Comparison of ENCODE assay signal across 8 cellular contexts in genomic region chr3:197736010-197736490, GRCh38. TPM values are rescaled to one million over a fixed set of nuclear protein-coding genes. Genes with fewer than 3 reads are reported as not detected.
A peak's percentile ranks its signal among the peaks of the same experiment; 100 is the strongest.
DNase-seq lines count a peak whose midpoint lies in the region; FAIRE-seq and TF ChIP-seq lines count a peak whose summit lies in the region.

No MANE protein-coding gene starts in this region.

- in situ Hi-C loops in mammary epithelial cell (cut with MboI; ENCODE audit: low sequenced_read_pairs in 2 of 2): no loop called here

- no peaks in the 10 kb centered on the region for H4K20me1 ChIP-seq in mammary epithelial cell (ENCODE audit: insufficient read depth, low read length)

- POLR2A ChIA-PET in BJ (lab: Charles Lee): no interaction called here

- H3K4me3 ChIP-seq in BJ (ENCODE audit: low read depth, low read length) (peak overlapping the region; percentile 91), H7 (ENCODE audit: insufficient read depth, low read depth, low read length) (peak overlapping the region; percentile 84), mammary epithelial cell (replicated peaks in 1 of 3; ENCODE audit: insufficient read depth in 1 of 3, low read depth in 2 of 3, low read length in 3 of 3) (peak overlapping the region; percentile 53 to 83 (median 81))

- BruUV-seq in mammary epithelial cell (replicated peaks; lab: Mats Ljungman, UMichigan): no TSS peak

- intact Hi-C loops in mammary epithelial cell (cut with micrococcal nuclease): loop anchor here (1.0 to 5.0 kb wide), 3 partner anchors 24 to 59 kb away; no protein-coding TSS in a partner anchor

- DNase-seq in BJ (ENCODE audit: low read depth) (no peak), H7 (peak; percentile 67), mammary epithelial cell (peak; percentile 36), kidney tubule cell (ENCODE audit: low spot score) (peak; percentile 60), KG1 (lab: John Stamatoyannopoulos, UW) (no peak), urothelium cell line (ENCODE audit: low spot score) (no peak)
- DNase-seq in T-helper 2 cell treated with Interferon-gamma antibody and Interleukin-4, amounts not matched to agents 5 μg/mL and 100 μg/mL, for 36 hours (ENCODE audit: low spot score): peak; percentile 52
- peak; percentile 25 to 46 for DNase-seq in stimulated activated CD4-positive, alpha-beta T cell treated with anti-CD3 and anti-CD28 coated beads, Interleukin-4, amount 100 ng/mL, for 4 hours

- H3K9ac ChIP-seq in mammary epithelial cell (ENCODE audit: insufficient read depth, low read length): peak overlapping the region; percentile 85

- H3K9me3 ChIP-seq in mammary epithelial cell (replicated peaks; ENCODE audit: insufficient read depth, low read length): no peaks in the 10 kb centered on the region

- peak overlapping the region; percentile 82 for H2AFZ ChIP-seq in mammary epithelial cell (ENCODE audit: low read depth, low read length)

- H3K4me3 Mint-ChIP-seq in T-helper 2 cell treated with Interferon-gamma antibody and Interleukin-4, amounts not matched to agents 5 μg/mL and 100 μg/mL, for 36 hours: peak overlapping the region; percentile 92

- peak overlapping the region; percentile 65 for H3K27ac ChIP-seq in mammary epithelial cell (ENCODE audit: insufficient read depth, low read depth, low read length)

- WGBS in mammary epithelial cell (ENCODE audit: low coverage, missing lambda C conversion rate): 1% methylated on average over 9 of the region's 17 CpGs

- no peaks in the 10 kb centered on the region for H3K27me3 ChIP-seq in BJ (ENCODE audit: control insufficient read depth, insufficient read depth, low read length)
- no peaks in the 10 kb centered on the region for H3K27me3 ChIP-seq in H7 (ENCODE audit: control insufficient read depth, insufficient read depth, low read length)
- H3K27me3 ChIP-seq in mammary epithelial cell (ENCODE audit: insufficient read depth, low read length): no peaks in the 10 kb centered on the region

- H3K27me3 Mint-ChIP-seq in T-helper 2 cell treated with Interferon-gamma antibody and Interleukin-4, amounts not matched to agents 5 μg/mL and 100 μg/mL, for 36 hours (ENCODE audit: low read depth): no peaks in the 10 kb centered on the region

- peaks cover 20% of the 10 kb centered on the region for H3K4me1 Mint-ChIP-seq in T-helper 2 cell treated with Interferon-gamma antibody and Interleukin-4, amounts not matched to agents 5 μg/mL and 100 μg/mL, for 36 hours (ENCODE audit: low read depth)

- peaks cover 15% of the 10 kb centered on the region for H3K4me1 ChIP-seq in mammary epithelial cell (ENCODE audit: insufficient read depth, low read length)

- H3K36me3 Mint-ChIP-seq in T-helper 2 cell treated with Interferon-gamma antibody and Interleukin-4, amounts not matched to agents 5 μg/mL and 100 μg/mL, for 36 hours (ENCODE audit: low read depth): peaks cover 14% of the 10 kb centered on the region

- H3K79me2 ChIP-seq in mammary epithelial cell (ENCODE audit: insufficient read depth, low read length): peaks cover 44% of the 10 kb centered on the region

- no peak for FAIRE-seq in urothelium cell line (lab: Jason Lieb, UNC)

- dilution Hi-C loops in mammary epithelial cell (cut with HindIII; ENCODE audit: low sequenced_read_pairs): no loop called here

- H3K27ac Mint-ChIP-seq in T-helper 2 cell treated with Interferon-gamma antibody and Interleukin-4, amounts not matched to agents 5 μg/mL and 100 μg/mL, for 36 hours: peak overlapping the region; percentile 85

- TF ChIP-seq CTCF in BJ (IDR thresholded peaks at IDR 0.05; ENCODE audit: insufficient read depth, low read depth, low read length) (no peak), mammary epithelial cell (conservative IDR thresholded peaks at IDR 0.05 in 1 of 2, IDR thresholded peaks at IDR 0.05 in 1 of 2; ENCODE audit: extremely low read depth in 1 of 2, insufficient read depth in 1 of 2, low read depth in 1 of 2, low read length in 2 of 2) (no peak)

- peak overlapping the region; percentile 75 for H3K4me2 ChIP-seq in mammary epithelial cell (ENCODE audit: insufficient read depth, low read depth, low read length)

- H3K36me3 ChIP-seq in BJ (ENCODE audit: control insufficient read depth, insufficient read depth, low read length) (no peaks in the 10 kb centered on the region), H7 (replicated peaks; ENCODE audit: control insufficient read depth, insufficient read depth, low read length) (no peaks in the 10 kb centered on the region), mammary epithelial cell (ENCODE audit: insufficient read depth, low read length) (no peaks in the 10 kb centered on the region)

- CTCF ChIA-PET in BJ (lab: Yijun Ruan, JAX) (interaction anchor here (1.0 to 1.2 kb wide), 2 partner anchors 15 to 64 kb away, joined by 3 to 4 read pairs; no protein-coding TSS in a partner anchor), mammary epithelial cell (lab: Charles Lee; ENCODE audit: low non-redundant PET) (no interaction called here)

- no peaks in the 10 kb centered on the region for H3K9me3 Mint-ChIP-seq in T-helper 2 cell treated with Interferon-gamma antibody and Interleukin-4, amounts not matched to agents 5 μg/mL and 100 μg/mL, for 36 hours

RNA-seq across cellular contexts. Expression of gene RUBCN, which starts 0.7 kb away (rescaled TPM):
- 8.6 and 15.3 TPM in 2 replicates for polyA plus RNA-seq in BJ (2011; rRNA removed)
- polyA minus RNA-seq in BJ (2011; rRNA and poly(A)+ RNA removed): 16.4 and 19.1 TPM in 2 replicates
- 9.6 and 15.5 TPM in 2 replicates for total RNA-seq in H7 (2014; rRNA removed; shearing (Covaris generic))
- 10 to 100 TPM; 21.0 to 32.6 TPM for total RNA-seq in mammary epithelial cell
- polyA plus RNA-seq in mammary epithelial cell: 17.7 TPM
- polyA minus RNA-seq in mammary epithelial cell: 50.3 TPM

RNA-seq across cellular contexts. Expression of gene FYTTD1, which starts 13.6 kb away (rescaled TPM):
- polyA plus RNA-seq in BJ (2011; rRNA removed) (37.2 and 61.6 TPM in 2 replicates), mammary epithelial cell (21.9 TPM)
- polyA minus RNA-seq in BJ (2011; rRNA and poly(A)+ RNA removed): 11.7 and 11.8 TPM in 2 replicates
- 13.5 and 17.7 TPM in 2 replicates for total RNA-seq in H7 (2014; rRNA removed; shearing (Covaris generic))
- total RNA-seq in mammary epithelial cell: 10 to 100 TPM; 49.0 to 59.6 TPM
- polyA minus RNA-seq in mammary epithelial cell: 24.3 TPM

RNA-seq across cellular contexts. Expression of gene LRCH3, which starts 55.0 kb away (rescaled TPM):
- polyA plus RNA-seq in BJ (2011; rRNA removed): 109 and 155 TPM in 2 replicates
- polyA minus RNA-seq in BJ (2011; rRNA and poly(A)+ RNA removed): 60.8 and 82.3 TPM in 2 replicates
- total RNA-seq in H7 (2014; rRNA removed; shearing (Covaris generic)): 21.4 and 21.5 TPM in 2 replicates
- 10 to 100 TPM; 45.8 to 49.0 TPM for total RNA-seq in mammary epithelial cell
- 19.1 TPM for polyA plus RNA-seq in mammary epithelial cell
- 123 TPM for polyA minus RNA-seq in mammary epithelial cell

Comparison
In these comparisons a context has a peak if more than half of its experiments do, and no peak if none do; other contexts are left out.
1. DNase-seq: peak in H7 (single experiment), T-helper 2 cell treated with Interferon-gamma antibody and Interleukin-4, amounts not matched to agents 5 μg/mL and 100 μg/mL, for 36 hours (single experiment), mammary epithelial cell (single experiment), kidney tubule cell (single experiment) and stimulated activated CD4-positive, alpha-beta T cell treated with anti-CD3 and anti-CD28 coated beads, Interleukin-4, amount 100 ng/mL, for 4 hours (2 of 2); none in BJ (single experiment), KG1 (single experiment) and urothelium cell line (single experiment).
2. Peak in every context shown above with its lines, with median percentiles within 50 percentile points of each other: H3K4me3 ChIP-seq.